8 cellular contexts compared by ENCODE assay signal in the genomic region with DNA sequence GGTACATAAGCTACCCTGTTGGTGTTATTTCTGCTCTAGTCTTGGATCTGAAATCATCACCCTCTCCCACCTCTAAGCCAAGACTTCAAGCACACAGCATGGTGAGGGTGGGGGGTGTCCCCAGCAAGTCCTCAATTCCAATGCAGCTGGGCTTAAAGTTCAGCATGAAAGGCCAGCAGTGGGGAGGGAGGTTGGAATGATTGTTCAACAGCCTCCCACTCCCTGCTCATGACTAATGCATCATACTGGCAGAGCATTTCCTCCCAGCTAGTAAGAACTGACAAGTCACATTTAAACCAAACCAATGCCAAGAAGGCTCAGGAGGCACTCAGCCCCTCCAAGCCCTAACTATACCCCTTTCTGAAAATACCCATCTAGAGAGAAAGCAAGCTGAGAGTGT. TPM values are rescaled to one million over a fixed set of nuclear protein-coding genes. Genes with fewer than 3 reads are reported as not detected.
A peak's percentile ranks its signal among the peaks of the same experiment; 100 is the strongest.
DNase-seq lines count a peak whose midpoint lies in the region; ATAC-seq and TF ChIP-seq lines count a peak whose summit lies in the region.

No MANE protein-coding gene starts in this region.

- no peak for TF ChIP-seq CTCF in HEK293 (tag by site-specific recombination; IDR thresholded peaks at IDR 0.05)
- TF ChIP-seq CTCF in fibroblast of villous mesenchyme (IDR thresholded peaks at IDR 0.05; ENCODE audit: insufficient read depth, low read depth, low read length), result no peak

- H3K27me3 ChIP-seq in HAP-1 (ENCODE audit: low read depth), result no peaks in the 10 kb centered on the region

- 0 out of 2 replicates have a peak, but pooled peaks cover 8% of the 10 kb centered on the region for H3K4me1 ChIP-seq in HEK293 (ENCODE audit: control insufficient read depth, insufficient read depth, low read length)
- H3K4me1 ChIP-seq in HAP-1, result no peaks in the 10 kb centered on the region

- in situ Hi-C loops in HAP-1 (cut with MboI; ENCODE audit: low sequenced_read_pairs), result no loop called here

- peak; percentile 68 for DNase-seq in activated CD8-positive, alpha-beta memory T cell treated with anti-CD3 and anti-CD28 coated beads for 24 hours
- DNase-seq in fibroblast of villous mesenchyme (ENCODE audit: low read depth) (peak; percentile 67), NCI-H748 (lab: John Stamatoyannopoulos, UW; ENCODE audit: unreplicated experiment) (no peak), SKM-1 (lab: John Stamatoyannopoulos, UW; ENCODE audit: unreplicated experiment) (no peak), HAP-1 (ENCODE audit: low spot score in 2 of 2) (no peak)
- peak; percentile 39 to 64 for DNase-seq in stimulated activated CD4-positive, alpha-beta T cell treated with anti-CD3 and anti-CD28 coated beads, Interleukin-4, amount 100 ng/mL, for 48 hours (ENCODE audit: low read depth in 2 of 2)

- no peaks in the 10 kb centered on the region for H3K36me3 ChIP-seq in HEK293 (ENCODE audit: control insufficient read depth in 2 of 2, insufficient read depth in 1 of 2, low read length in 2 of 2)
- no peaks in the 10 kb centered on the region for H3K36me3 ChIP-seq in HAP-1 (replicated peaks)

- no peaks in the 10 kb centered on the region for H3K9me3 ChIP-seq in HEK293 (ENCODE audit: control insufficient read depth, insufficient read depth, low read depth, low read length)
- no peaks in the 10 kb centered on the region for H3K9me3 ChIP-seq in HAP-1

- CTCF ChIA-PET in HEK293 (lab: Yijun Ruan, JAX), result no interaction called here

- no peak overlapping the region for H3K27ac ChIP-seq in HEK293 (ENCODE audit: extremely low read depth, low read depth, low read length)

- H3K4me3 ChIP-seq in HEK293 (ENCODE audit: low read depth, low read length) (no peak overlapping the region), fibroblast of villous mesenchyme (ENCODE audit: low read depth, low read length) (no peak overlapping the region), HAP-1 (no peak overlapping the region)

- ATAC-seq in HG03139 (IDR thresholded peaks at IDR 0.05; ENCODE audit: unreplicated experiment), result no peak

- POLR2A ChIA-PET in HEK293 (lab: Yijun Ruan, JAX), result interaction anchor here (1.0 kb wide), 1 partner anchor 43 kb away, joined by 3 read pairs; no protein-coding TSS in a partner anchor

TF ChIP-seq in HEK293, 187 proteins besides CTCF, POLR2A, EP300 and RAD21:
- TF ChIP-seq ZNF155 (tag by site-specific recombination; IDR thresholded peaks at IDR 0.05) (no peak), ZNF777 (tag by site-specific recombination; IDR thresholded peaks at IDR 0.05; ENCODE audit: borderline replicate concordance) (no peak), ZFHX2 (tag by site-specific recombination; conservative IDR thresholded peaks at IDR 0.05) (peak; percentile 58), WT1 (tag by site-specific recombination; IDR thresholded peaks at IDR 0.05) (peak; percentile 68), EGR2 (tag by site-specific recombination; IDR thresholded peaks at IDR 0.05; ENCODE audit: low read depth) (peak; percentile 54; the same call in 1 of the 2 replicates), ZNF341 (tag by site-specific recombination; IDR thresholded peaks at IDR 0.05; ENCODE audit: low read depth) (peak; percentile 70), ZNF138 (tag by site-specific recombination; IDR thresholded peaks at IDR 0.05; ENCODE audit: borderline replicate concordance) (no peak)
- TF ChIP-seq, protein P1, sequence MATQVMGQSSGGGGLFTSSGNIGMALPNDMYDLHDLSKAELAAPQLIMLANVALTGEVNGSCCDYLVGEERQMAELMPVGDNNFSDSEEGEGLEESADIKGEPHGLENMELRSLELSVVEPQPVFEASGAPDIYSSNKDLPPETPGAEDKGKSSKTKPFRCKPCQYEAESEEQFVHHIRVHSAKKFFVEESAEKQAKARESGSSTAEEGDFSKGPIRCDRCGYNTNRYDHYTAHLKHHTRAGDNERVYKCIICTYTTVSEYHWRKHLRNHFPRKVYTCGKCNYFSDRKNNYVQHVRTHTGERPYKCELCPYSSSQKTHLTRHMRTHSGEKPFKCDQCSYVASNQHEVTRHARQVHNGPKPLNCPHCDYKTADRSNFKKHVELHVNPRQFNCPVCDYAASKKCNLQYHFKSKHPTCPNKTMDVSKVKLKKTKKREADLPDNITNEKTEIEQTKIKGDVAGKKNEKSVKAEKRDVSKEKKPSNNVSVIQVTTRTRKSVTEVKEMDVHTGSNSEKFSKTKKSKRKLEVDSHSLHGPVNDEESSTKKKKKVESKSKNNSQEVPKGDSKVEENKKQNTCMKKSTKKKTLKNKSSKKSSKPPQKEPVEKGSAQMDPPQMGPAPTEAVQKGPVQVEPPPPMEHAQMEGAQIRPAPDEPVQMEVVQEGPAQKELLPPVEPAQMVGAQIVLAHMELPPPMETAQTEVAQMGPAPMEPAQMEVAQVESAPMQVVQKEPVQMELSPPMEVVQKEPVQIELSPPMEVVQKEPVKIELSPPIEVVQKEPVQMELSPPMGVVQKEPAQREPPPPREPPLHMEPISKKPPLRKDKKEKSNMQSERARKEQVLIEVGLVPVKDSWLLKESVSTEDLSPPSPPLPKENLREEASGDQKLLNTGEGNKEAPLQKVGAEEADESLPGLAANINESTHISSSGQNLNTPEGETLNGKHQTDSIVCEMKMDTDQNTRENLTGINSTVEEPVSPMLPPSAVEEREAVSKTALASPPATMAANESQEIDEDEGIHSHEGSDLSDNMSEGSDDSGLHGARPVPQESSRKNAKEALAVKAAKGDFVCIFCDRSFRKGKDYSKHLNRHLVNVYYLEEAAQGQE (tag by site-specific recombination; IDR thresholded peaks at IDR 0.05), result no peak

RNA-seq across cellular contexts. Expression of gene TIAM1, which starts 50.1 kb away (rescaled TPM):
- 0.32 and 0.43 TPM in 2 replicates for total RNA-seq in fibroblast of villous mesenchyme

Comparison
In these comparisons a context has a peak if more than half of its experiments do, and no peak if none do; other contexts are left out.
1. DNase-seq: peak in activated CD8-positive, alpha-beta memory T cell treated with anti-CD3 and anti-CD28 coated beads for 24 hours (single experiment), fibroblast of villous mesenchyme (single experiment) and stimulated activated CD4-positive, alpha-beta T cell treated with anti-CD3 and anti-CD28 coated beads, Interleukin-4, amount 100 ng/mL, for 48 hours (2 of 2); none in NCI-H748 (single experiment), SKM-1 (single experiment) and HAP-1 (0 of 2).